In the genomic region with DNA sequence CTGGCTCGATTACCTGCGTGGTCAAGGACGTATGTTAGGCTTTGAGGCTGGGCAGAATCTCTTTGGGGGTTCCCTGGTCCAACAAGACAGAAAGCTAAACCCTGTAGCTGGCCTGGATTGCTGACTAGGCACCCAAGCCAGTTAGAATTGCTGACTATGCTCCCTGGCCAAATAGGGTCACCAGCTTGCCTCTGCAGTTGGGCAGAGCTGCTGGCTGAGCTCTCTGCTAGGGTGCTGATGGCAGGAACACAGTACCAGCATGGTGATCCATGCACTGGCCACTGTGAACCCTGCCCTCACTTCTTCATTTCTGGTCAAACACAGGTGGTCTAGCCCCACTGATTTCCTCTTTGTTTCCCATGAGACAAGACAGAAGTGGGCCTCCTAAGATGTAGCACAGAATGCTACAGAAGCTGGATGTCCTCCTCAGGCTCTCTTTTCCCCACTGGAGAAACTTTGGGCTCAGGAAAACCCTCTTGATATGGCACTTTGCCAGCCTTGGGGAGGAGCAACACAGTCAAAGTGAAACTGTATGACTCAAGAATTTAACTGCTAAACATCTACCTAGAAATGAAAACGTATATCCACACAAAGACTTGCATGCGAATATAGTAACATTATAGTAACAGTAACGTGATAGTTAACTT, we compare ENCODE assay signal across 10 cellular contexts. TPM values are rescaled to one million over a fixed set of nuclear protein-coding genes. Genes with fewer than 3 reads are reported as not detected.
A peak's percentile ranks its signal among the peaks of the same experiment; 100 is the strongest.
DNase-seq lines count a peak whose midpoint lies in the region; ATAC-seq and TF ChIP-seq lines count a peak whose summit lies in the region.
"Had no signal": no experiment of that assay in that cellular context is flagged by ENCODE, and none has a peak within 500 bp of the region (broad histone marks: within the 10 kb centered on the region; RNA-seq: fewer than 3 reads in every experiment).

No MANE protein-coding gene starts in this region.

- peaks cover 79% of the 10 kb centered on the region for H3K36me3 Mint-ChIP-seq in activated T-helper 17 cell treated with anti-CD3 and anti-CD28 coated beads, Interleukin-2, amount 50 U/mL, for 72 hours (ENCODE audit: low read depth)

- DNase-seq in body of pancreas (no peak), putamen (ENCODE audit: low spot score) (no peak), NOMO-1 treated with DMSO at 0.1 percent for 48 hours (lab: John Stamatoyannopoulos, UW; ENCODE audit: unreplicated experiment) (no peak)
- DNase-seq: PC-9 had no signal

- peak overlapping the region; percentile 76 for H3K4me3 Mint-ChIP-seq in activated T-helper 17 cell treated with anti-CD3 and anti-CD28 coated beads, Interleukin-2, amount 50 U/mL, for 72 hours

- H3K27me3 Mint-ChIP-seq in activated T-helper 17 cell treated with anti-CD3 and anti-CD28 coated beads, Interleukin-2, amount 50 U/mL, for 72 hours: no peaks in the 10 kb centered on the region

- TF ChIP-seq POLR2A in body of pancreas (IDR thresholded peaks at IDR 0.05): no peak

- peak overlapping the region; percentile 89 for H3K27ac Mint-ChIP-seq in activated T-helper 17 cell treated with anti-CD3 and anti-CD28 coated beads, Interleukin-2, amount 50 U/mL, for 72 hours

- peaks cover 19% of the 10 kb centered on the region for H3K9me3 Mint-ChIP-seq in activated T-helper 17 cell treated with anti-CD3 and anti-CD28 coated beads, Interleukin-2, amount 50 U/mL, for 72 hours

- no peaks in the 10 kb centered on the region for H3K4me1 ChIP-seq in parathyroid adenoma
- no peaks in the 10 kb centered on the region for H3K4me1 ChIP-seq in body of pancreas
- H3K4me1 ChIP-seq: breast epithelium had no signal

- H3K9me3 ChIP-seq in parathyroid adenoma (ENCODE audit: control insufficient read depth, low read length) (no peaks in the 10 kb centered on the region), body of pancreas (no peaks in the 10 kb centered on the region)

- no peaks in the 10 kb centered on the region for H3K36me3 ChIP-seq in parathyroid adenoma (ENCODE audit: control insufficient read depth, insufficient read depth, low read length)
- H3K36me3 ChIP-seq in body of pancreas (replicated peaks in 1 of 2; ENCODE audit: insufficient read depth in 1 of 2, low read depth in 2 of 2): no peaks in the 10 kb centered on the region
- H3K36me3 ChIP-seq: breast epithelium had no signal

- peak; percentile 59 for ATAC-seq in GM18870 (IDR thresholded peaks at IDR 0.05; ENCODE audit: unreplicated experiment)
- peak; percentile 69 for ATAC-seq in HG03378 (IDR thresholded peaks at IDR 0.05; ENCODE audit: unreplicated experiment)
- peak; percentile 59 for ATAC-seq in activated T-helper 17 cell treated with anti-CD3 and anti-CD28 coated beads, Interleukin-2, amount 50 U/mL, for 72 hours (replicated peaks)
- ATAC-seq in body of pancreas: no peak
- ATAC-seq: HCT116 had no signal

- H3K27me3 ChIP-seq in parathyroid adenoma (ENCODE audit: control insufficient read depth, insufficient read depth, low read length) (no peaks in the 10 kb centered on the region), body of pancreas (no peaks in the 10 kb centered on the region)
- H3K27me3 ChIP-seq: breast epithelium had no signal

- peak overlapping the region; percentile 39 for H2AFZ ChIP-seq in parathyroid adenoma
- H2AFZ ChIP-seq: PC-9 had no signal

- no peak overlapping the region for H3K4me2 ChIP-seq in parathyroid adenoma (ENCODE audit: low read length)
- H3K4me2 ChIP-seq: PC-9 had no signal

- H3K79me2 ChIP-seq in parathyroid adenoma: no peaks in the 10 kb centered on the region

- H3K27ac ChIP-seq in parathyroid adenoma (peak overlapping the region; percentile 27), body of pancreas (no peak overlapping the region)
- H3K27ac ChIP-seq: breast epithelium, PC-9 had no signal

- TF ChIP-seq CTCF in parathyroid adenoma (IDR thresholded peaks at IDR 0.05): no peak
- no peak for TF ChIP-seq CTCF in body of pancreas (IDR thresholded peaks at IDR 0.05)

- no peak overlapping the region for H3K4me3 ChIP-seq in parathyroid adenoma (ENCODE audit: low read depth, low read length)
- no peak overlapping the region for H3K4me3 ChIP-seq in body of pancreas
- H3K4me3 ChIP-seq: breast epithelium, PC-9 had no signal

- H3K9ac ChIP-seq in parathyroid adenoma: no peak overlapping the region

- WGBS in body of pancreas, 2 donors: 79 to 82% methylated on average over 5 to 6 of the region's 6 CpGs

- intact Hi-C loops in body of pancreas (cut with DNase I): no loop called here

- H3K4me1 Mint-ChIP-seq in activated T-helper 17 cell treated with anti-CD3 and anti-CD28 coated beads, Interleukin-2, amount 50 U/mL, for 72 hours: peaks cover 60% of the 10 kb centered on the region

RNA-seq across cellular contexts. Expression of a gene that starts 20.8 kb away (rescaled TPM):
- 10 to 100 TPM; 45.1 to 70.4 TPM for total RNA-seq in activated T-helper 17 cell treated with anti-CD3 and anti-CD28 coated beads, Interleukin-2, amount 50 U/mL, for 72 hours
- total RNA-seq in body of pancreas: 1 to 10 TPM; 6.7 to 9.9 TPM

Comparison
In these comparisons a context has a peak if more than half of its experiments do, and no peak if none do; other contexts are left out.
1. RNA of a gene that starts 20.8 kb away (total RNA-seq): 45.1 to 70.4 TPM in activated T-helper 17 cell treated with anti-CD3 and anti-CD28 coated beads, Interleukin-2, amount 50 U/mL, for 72 hours; 6.7 to 9.9 TPM in body of pancreas; every median in the first group is over 4 times any median in the second.